In genomic region chr2:221044781-221045180, GRCh38 we compare ENCODE assay signal across 22 cellular contexts.
"Had no signal": no experiment of that assay in that cellular context is flagged by ENCODE, and none has a peak within 500 bp of the region (broad histone marks: within the 10 kb centered on the region; RNA-seq: fewer than 3 reads in every experiment).

No MANE protein-coding gene starts in this region.

- H3K9me3 ChIP-seq: colonic mucosa, gastroesophageal sphincter, heart right ventricle, left lung, lower lobe of right lung, mucosa of descending colon had no signal

- H3K4me3 ChIP-seq: colonic mucosa, gastroesophageal sphincter, heart right ventricle, left lung, lower lobe of right lung, mucosa of descending colon had no signal

- FAIRE-seq: endometrium, frontal cortex, islet of Langerhans, keratinocyte had no signal

- H3K27ac ChIP-seq: colonic mucosa, epithelial cell of prostate, foreskin keratinocyte, gastroesophageal sphincter, heart right ventricle, left lung, lower lobe of right lung had no signal

- DNase-seq: colonic mucosa; cortex of kidney; effector CD8-positive, alpha-beta T cell; effector memory CD8-positive, alpha-beta T cell; endodermal cell; erythroblast; foreskin keratinocyte; heart right ventricle; hippocampal formation; left cardiac atrium; left lung; left ventricle myocardium superior; lower lobe of right lung; mesenchymal stem cell; mucosa of descending colon; naive B cell had no signal

- H3K36me3 ChIP-seq: colonic mucosa, gastroesophageal sphincter, heart right ventricle, left lung, lower lobe of right lung had no signal

- H3K27me3 ChIP-seq: colonic mucosa, gastroesophageal sphincter, left lung had no signal

- H3K4me1 ChIP-seq: colonic mucosa, foreskin keratinocyte, gastroesophageal sphincter, heart right ventricle, left lung, lower lobe of right lung had no signal
